In the genomic region with DNA sequence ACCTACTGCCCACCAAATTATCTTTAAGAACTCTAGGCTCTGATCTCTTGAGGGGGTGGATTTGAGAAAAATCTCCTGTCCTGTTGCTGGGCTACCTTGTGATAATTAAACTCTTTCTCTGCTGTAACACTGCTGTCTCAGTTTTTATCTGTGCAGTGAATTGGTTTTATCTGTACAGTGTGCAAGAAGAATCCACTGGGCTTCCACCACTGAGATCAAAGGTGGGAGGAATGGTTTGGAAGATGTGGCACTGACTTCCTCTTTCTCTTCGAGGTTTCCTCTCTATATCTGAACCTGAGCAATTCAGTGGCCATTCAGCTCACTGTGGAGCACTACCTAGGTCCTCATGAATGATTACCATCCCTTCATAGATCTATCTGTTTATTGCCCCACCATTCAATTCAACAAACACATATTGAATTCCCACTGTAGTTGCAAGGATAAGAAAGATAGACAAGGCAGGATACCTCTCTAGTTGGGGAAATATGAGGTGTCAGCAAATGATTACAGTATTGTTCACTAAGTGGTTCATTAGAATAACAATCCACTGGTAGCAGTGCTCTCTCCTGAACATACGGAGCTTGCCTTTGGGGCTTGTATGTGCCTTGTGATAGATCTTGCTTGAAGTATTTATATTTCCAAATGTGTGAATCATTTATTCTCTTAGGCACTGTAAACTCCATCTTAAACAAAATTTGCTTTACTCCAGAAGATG, we compare ENCODE assay signal across 2 cellular contexts.
TF ChIP-seq lines count a peak whose summit lies in the region.

No MANE protein-coding gene starts in this region.

TF ChIP-seq in GM23338, 12 proteins besides CTCF, POLR2A, EP300 and RAD21 (continues in another document):
- TF ChIP-seq, protein P1, sequence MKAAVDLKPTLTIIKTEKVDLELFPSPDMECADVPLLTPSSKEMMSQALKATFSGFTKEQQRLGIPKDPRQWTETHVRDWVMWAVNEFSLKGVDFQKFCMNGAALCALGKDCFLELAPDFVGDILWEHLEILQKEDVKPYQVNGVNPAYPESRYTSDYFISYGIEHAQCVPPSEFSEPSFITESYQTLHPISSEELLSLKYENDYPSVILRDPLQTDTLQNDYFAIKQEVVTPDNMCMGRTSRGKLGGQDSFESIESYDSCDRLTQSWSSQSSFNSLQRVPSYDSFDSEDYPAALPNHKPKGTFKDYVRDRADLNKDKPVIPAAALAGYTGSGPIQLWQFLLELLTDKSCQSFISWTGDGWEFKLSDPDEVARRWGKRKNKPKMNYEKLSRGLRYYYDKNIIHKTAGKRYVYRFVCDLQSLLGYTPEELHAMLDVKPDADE (IDR thresholded peaks at IDR 0.05) = no peak
- TF ChIP-seq POLR2AphosphoS5 (IDR thresholded peaks at IDR 0.05; ENCODE audit: low read depth) = no peak
- TF ChIP-seq, protein P2, sequence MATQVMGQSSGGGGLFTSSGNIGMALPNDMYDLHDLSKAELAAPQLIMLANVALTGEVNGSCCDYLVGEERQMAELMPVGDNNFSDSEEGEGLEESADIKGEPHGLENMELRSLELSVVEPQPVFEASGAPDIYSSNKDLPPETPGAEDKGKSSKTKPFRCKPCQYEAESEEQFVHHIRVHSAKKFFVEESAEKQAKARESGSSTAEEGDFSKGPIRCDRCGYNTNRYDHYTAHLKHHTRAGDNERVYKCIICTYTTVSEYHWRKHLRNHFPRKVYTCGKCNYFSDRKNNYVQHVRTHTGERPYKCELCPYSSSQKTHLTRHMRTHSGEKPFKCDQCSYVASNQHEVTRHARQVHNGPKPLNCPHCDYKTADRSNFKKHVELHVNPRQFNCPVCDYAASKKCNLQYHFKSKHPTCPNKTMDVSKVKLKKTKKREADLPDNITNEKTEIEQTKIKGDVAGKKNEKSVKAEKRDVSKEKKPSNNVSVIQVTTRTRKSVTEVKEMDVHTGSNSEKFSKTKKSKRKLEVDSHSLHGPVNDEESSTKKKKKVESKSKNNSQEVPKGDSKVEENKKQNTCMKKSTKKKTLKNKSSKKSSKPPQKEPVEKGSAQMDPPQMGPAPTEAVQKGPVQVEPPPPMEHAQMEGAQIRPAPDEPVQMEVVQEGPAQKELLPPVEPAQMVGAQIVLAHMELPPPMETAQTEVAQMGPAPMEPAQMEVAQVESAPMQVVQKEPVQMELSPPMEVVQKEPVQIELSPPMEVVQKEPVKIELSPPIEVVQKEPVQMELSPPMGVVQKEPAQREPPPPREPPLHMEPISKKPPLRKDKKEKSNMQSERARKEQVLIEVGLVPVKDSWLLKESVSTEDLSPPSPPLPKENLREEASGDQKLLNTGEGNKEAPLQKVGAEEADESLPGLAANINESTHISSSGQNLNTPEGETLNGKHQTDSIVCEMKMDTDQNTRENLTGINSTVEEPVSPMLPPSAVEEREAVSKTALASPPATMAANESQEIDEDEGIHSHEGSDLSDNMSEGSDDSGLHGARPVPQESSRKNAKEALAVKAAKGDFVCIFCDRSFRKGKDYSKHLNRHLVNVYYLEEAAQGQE (IDR thresholded peaks at IDR 0.05; ENCODE audit: unreplicated experiment) = no peak
- TF ChIP-seq, protein P3, sequence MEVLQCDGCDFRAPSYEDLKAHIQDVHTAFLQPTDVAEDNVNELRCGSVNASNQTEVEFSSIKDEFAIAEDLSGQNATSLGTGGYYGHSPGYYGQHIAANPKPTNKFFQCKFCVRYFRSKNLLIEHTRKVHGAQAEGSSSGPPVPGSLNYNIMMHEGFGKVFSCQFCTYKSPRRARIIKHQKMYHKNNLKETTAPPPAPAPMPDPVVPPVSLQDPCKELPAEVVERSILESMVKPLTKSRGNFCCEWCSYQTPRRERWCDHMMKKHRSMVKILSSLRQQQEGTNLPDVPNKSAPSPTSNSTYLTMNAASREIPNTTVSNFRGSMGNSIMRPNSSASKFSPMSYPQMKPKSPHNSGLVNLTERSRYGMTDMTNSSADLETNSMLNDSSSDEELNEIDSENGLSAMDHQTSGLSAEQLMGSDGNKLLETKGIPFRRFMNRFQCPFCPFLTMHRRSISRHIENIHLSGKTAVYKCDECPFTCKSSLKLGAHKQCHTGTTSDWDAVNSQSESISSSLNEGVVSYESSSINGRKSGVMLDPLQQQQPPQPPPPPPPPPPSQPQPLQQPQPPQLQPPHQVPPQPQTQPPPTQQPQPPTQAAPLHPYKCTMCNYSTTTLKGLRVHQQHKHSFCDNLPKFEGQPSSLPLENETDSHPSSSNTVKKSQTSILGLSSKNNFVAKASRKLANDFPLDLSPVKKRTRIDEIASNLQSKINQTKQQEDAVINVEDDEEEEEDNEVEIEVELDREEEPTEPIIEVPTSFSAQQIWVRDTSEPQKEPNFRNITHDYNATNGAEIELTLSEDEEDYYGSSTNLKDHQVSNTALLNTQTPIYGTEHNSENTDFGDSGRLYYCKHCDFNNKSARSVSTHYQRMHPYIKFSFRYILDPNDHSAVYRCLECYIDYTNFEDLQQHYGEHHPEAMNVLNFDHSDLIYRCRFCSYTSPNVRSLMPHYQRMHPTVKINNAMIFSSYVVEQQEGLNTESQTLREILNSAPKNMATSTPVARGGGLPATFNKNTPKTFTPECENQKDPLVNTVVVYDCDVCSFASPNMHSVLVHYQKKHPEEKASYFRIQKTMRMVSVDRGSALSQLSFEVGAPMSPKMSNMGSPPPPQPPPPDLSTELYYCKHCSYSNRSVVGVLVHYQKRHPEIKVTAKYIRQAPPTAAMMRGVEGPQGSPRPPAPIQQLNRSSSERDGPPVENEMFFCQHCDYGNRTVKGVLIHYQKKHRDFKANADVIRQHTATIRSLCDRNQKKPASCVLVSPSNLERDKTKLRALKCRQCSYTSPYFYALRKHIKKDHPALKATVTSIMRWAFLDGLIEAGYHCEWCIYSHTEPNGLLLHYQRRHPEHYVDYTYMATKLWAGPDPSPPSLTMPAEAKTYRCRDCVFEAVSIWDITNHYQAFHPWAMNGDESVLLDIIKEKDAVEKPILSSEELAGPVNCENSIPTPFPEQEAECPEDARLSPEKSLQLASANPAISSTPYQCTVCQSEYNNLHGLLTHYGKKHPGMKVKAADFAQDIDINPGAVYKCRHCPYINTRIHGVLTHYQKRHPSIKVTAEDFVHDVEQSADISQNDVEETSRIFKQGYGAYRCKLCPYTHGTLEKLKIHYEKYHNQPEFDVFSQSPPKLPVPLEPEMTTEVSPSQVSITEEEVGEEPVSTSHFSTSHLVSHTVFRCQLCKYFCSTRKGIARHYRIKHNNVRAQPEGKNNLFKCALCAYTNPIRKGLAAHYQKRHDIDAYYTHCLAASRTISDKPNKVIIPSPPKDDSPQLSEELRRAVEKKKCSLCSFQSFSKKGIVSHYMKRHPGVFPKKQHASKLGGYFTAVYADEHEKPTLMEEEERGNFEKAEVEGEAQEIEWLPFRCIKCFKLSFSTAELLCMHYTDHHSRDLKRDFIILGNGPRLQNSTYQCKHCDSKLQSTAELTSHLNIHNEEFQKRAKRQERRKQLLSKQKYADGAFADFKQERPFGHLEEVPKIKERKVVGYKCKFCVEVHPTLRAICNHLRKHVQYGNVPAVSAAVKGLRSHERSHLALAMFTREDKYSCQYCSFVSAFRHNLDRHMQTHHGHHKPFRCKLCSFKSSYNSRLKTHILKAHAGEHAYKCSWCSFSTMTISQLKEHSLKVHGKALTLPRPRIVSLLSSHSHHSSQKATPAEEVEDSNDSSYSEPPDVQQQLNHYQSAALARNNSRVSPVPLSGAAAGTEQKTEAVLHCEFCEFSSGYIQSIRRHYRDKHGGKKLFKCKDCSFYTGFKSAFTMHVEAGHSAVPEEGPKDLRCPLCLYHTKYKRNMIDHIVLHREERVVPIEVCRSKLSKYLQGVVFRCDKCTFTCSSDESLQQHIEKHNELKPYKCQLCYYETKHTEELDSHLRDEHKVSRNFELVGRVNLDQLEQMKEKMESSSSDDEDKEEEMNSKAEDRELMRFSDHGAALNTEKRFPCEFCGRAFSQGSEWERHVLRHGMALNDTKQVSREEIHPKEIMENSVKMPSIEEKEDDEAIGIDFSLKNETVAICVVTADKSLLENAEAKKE (CRISPR knock-in tag; IDR thresholded peaks at IDR 0.05) = no peak
- no peak for TF ChIP-seq NANOG (IDR thresholded peaks at IDR 0.05; ENCODE audit: borderline replicate concordance)
- no peak for TF ChIP-seq ZNF331 (CRISPR knock-in tag; IDR thresholded peaks at IDR 0.05; ENCODE audit: low read depth)
- no peak for TF ChIP-seq STAT1 (IDR thresholded peaks at IDR 0.05; ENCODE audit: unreplicated experiment)
- TF ChIP-seq EZH2 (IDR thresholded peaks at IDR 0.05; ENCODE audit: low read depth, unreplicated experiment) = no peak

TF ChIP-seq in IMR-90, 13 proteins besides CTCF, POLR2A, EP300 and RAD21:
- no peak for TF ChIP-seq MXI1 (IDR thresholded peaks at IDR 0.05; ENCODE audit: borderline replicate concordance, low read depth, low read length)
- TF ChIP-seq MAFK (IDR thresholded peaks at IDR 0.05; ENCODE audit: low read depth, low read length) = no peak
- no peak for TF ChIP-seq MAZ (IDR thresholded peaks at IDR 0.05; ENCODE audit: borderline replicate concordance, low read depth, low read length)
